Comparison of ENCODE assay signal across 6 cellular contexts in the genomic region with DNA sequence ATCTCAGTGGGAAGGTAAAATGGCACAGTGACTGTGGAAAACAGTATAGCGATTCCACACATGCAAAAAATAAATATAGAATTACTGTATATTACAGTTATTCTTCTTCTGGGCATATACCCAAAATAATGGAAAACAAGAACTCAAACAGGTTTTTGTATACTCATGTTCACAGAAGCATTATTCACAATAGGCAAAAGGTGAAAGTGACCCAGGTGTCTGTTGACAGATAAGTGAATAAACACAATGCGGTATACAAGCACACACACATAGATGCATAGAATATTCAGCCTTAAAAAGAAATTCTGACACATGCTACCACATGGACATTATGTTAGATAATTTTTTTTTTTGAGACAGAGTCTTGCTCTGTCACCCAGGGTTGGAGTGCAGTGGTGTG.
"Had no signal": no experiment of that assay in that cellular context is flagged by ENCODE, and none has a peak within 500 bp of the region (broad histone marks: within the 10 kb centered on the region; RNA-seq: fewer than 3 reads in every experiment).

No MANE protein-coding gene starts in this region.

- H3K4me3 ChIP-seq: GM23338, K562 had no signal

- H3K27ac Mint-ChIP-seq: GM23338 had no signal

- H3K4me3 Mint-ChIP-seq: GM23338, H9 had no signal

- DNase-seq: H9, HCEC 1CT had no signal

- ATAC-seq: GM23338, HepG2, K562 had no signal

- H3K27ac ChIP-seq: HL-60 had no signal
